Comparison of ENCODE assay signal across 24 cellular contexts in genomic region chr7:147805996-147806576, GRCh38.
A peak's percentile ranks its signal among the peaks of the same experiment; 100 is the strongest.
DNase-seq lines count a peak whose midpoint lies in the region; ATAC-seq, FAIRE-seq and TF ChIP-seq lines count a peak whose summit lies in the region.
"Had no signal": no experiment of that assay in that cellular context is flagged by ENCODE, and none has a peak within 500 bp of the region (broad histone marks: within the 10 kb centered on the region; RNA-seq: fewer than 3 reads in every experiment).

No MANE protein-coding gene starts in this region.

- H2AK5ac ChIP-seq in IMR-90 (ENCODE audit: low read depth, low read length) (no peak overlapping the region), H1 (ENCODE audit: low read depth, low read length) (no peak overlapping the region)

- no peak overlapping the region for H3K27ac ChIP-seq in IMR-90 (ENCODE audit: insufficient read depth, low read length)
- no peak overlapping the region for H3K27ac ChIP-seq in H1 (ENCODE audit: low read depth, low read length)
- no peak overlapping the region for H3K27ac ChIP-seq in effector memory CD4-positive, alpha-beta T cell (ENCODE audit: insufficient read depth, low read length, poor library complexity, severe bottlenecking)
- no peak overlapping the region for H3K27ac ChIP-seq in naive thymus-derived CD4-positive, alpha-beta T cell (ENCODE audit: low read depth, low read length)
- H3K27ac ChIP-seq: BLaER1, GM23248 had no signal

- H3K56ac ChIP-seq in IMR-90 (ENCODE audit: extremely low read depth, insufficient read depth, low read length): no peak overlapping the region
- no peak overlapping the region for H3K56ac ChIP-seq in H1 (replicated peaks; ENCODE audit: insufficient read length, low read depth, low read length)

- CTCF ChIA-PET in IMR-90 (lab: Yijun Ruan, JAX): no interaction called here
- CTCF ChIA-PET in H1 (lab: Charles Lee; ENCODE audit: partially characterized antibody): interaction anchor here (0.7 to 1.4 kb wide), 5 partner anchors 10 to 30 kb away, joined by 3 to 6 read pairs (median 4); no protein-coding TSS in a partner anchor
- CTCF ChIA-PET in naive thymus-derived CD4-positive, alpha-beta T cell (lab: Charles Lee): no interaction called here

- no peak overlapping the region for H2AFZ ChIP-seq in IMR-90 (replicated peaks; ENCODE audit: low read length, poor library complexity)
- H2AFZ ChIP-seq in H1 (ENCODE audit: low read length): no peak overlapping the region
- H2AFZ ChIP-seq: GM23248 had no signal

- in situ Hi-C loops in IMR-90 (cut with MboI; ENCODE audit: low sequenced_read_pairs): no loop called here

- H2BK15ac ChIP-seq in IMR-90 (ENCODE audit: low read depth, low read length): no peak overlapping the region
- no peak overlapping the region for H2BK15ac ChIP-seq in H1 (ENCODE audit: low read length)

- H4K20me1 ChIP-seq in IMR-90 (ENCODE audit: insufficient read depth, low read length) (no peaks in the 10 kb centered on the region), H1 (replicated peaks in 1 of 2; ENCODE audit: control insufficient read depth in 1 of 2, insufficient read depth in 2 of 2, low read length in 2 of 2) (no peaks in the 10 kb centered on the region)
- H4K20me1 ChIP-seq: BLaER1 had no signal

- H2BK120ac ChIP-seq in IMR-90 (ENCODE audit: low read depth, low read length): no peak overlapping the region
- no peak overlapping the region for H2BK120ac ChIP-seq in H1 (replicated peaks; ENCODE audit: low read depth, low read length)

- H3K27me3 ChIP-seq in BE2C (no peaks in the 10 kb centered on the region), IMR-90 (ENCODE audit: control insufficient read depth, insufficient read depth, low read length) (no peaks in the 10 kb centered on the region), H1 (replicated peaks in 1 of 4; ENCODE audit: control insufficient read depth in 3 of 4, extremely low read depth in 1 of 4, insufficient read depth in 3 of 4, low read length in 3 of 4) (no peaks in the 10 kb centered on the region)
- no peaks in the 10 kb centered on the region for H3K27me3 ChIP-seq in effector memory CD4-positive, alpha-beta T cell (replicated peaks; ENCODE audit: control insufficient read depth, insufficient read depth, low read length, poor library complexity, severe bottlenecking)
- H3K27me3 ChIP-seq in naive thymus-derived CD4-positive, alpha-beta T cell (ENCODE audit: control insufficient read depth in 2 of 2, insufficient read depth in 2 of 2, low read length in 2 of 2): no peaks in the 10 kb centered on the region
- H3K27me3 ChIP-seq: BLaER1 had no signal

- H3K4ac ChIP-seq in IMR-90 (ENCODE audit: low read depth, low read length) (no peak overlapping the region), H1 (replicated peaks; ENCODE audit: insufficient read length, low read depth, low read length) (no peak overlapping the region)

- H3K9me3 Mint-ChIP-seq in mesothelial cell of epicardium: peaks cover 16% of the 10 kb centered on the region
- peaks cover 0 to 19% (median 5%) of the 10 kb centered on the region in 11 donors for H3K9me3 Mint-ChIP-seq in naive thymus-derived CD4-positive, alpha-beta T cell

- no peak overlapping the region for H4K5ac ChIP-seq in IMR-90 (ENCODE audit: low read depth, low read length)
- no peak overlapping the region for H4K5ac ChIP-seq in H1 (ENCODE audit: insufficient read length, low read depth, low read length)

- POLR2A ChIA-PET in IMR-90 (lab: Charles Lee; ENCODE audit: unreplicated experiment): no interaction called here
- POLR2A ChIA-PET in H1 (lab: Charles Lee; ENCODE audit: partially characterized antibody): no interaction called here
- POLR2A ChIA-PET in naive thymus-derived CD4-positive, alpha-beta T cell (lab: Charles Lee): no interaction called here

- H3K27me3 Mint-ChIP-seq in mesothelial cell of epicardium (ENCODE audit: low read depth): no peaks in the 10 kb centered on the region
- no peaks in the 10 kb centered on the region for H3K27me3 Mint-ChIP-seq in naive thymus-derived CD4-positive, alpha-beta T cell
- H3K27me3 Mint-ChIP-seq: CD4-positive, alpha-beta memory T cell had no signal

- H3K4me2 ChIP-seq in IMR-90 (ENCODE audit: low read depth, low read length): no peak overlapping the region
- no peak overlapping the region for H3K4me2 ChIP-seq in H1 (ENCODE audit: insufficient read depth in 1 of 2, low read depth in 2 of 2, low read length in 2 of 2)
- H3K4me2 ChIP-seq: BLaER1 had no signal

- intact Hi-C loops in IMR-90 (cut with micrococcal nuclease): no loop called here
- intact Hi-C loops in naive thymus-derived CD4-positive, alpha-beta T cell (cut with micrococcal nuclease): no loop called here

- no peak for TF ChIP-seq POLR2A in IMR-90 (IDR thresholded peaks at IDR 0.05; ENCODE audit: low read depth, low read length)
- no peak for TF ChIP-seq POLR2A in H1 (IDR thresholded peaks at IDR 0.05; ENCODE audit: control extremely low read depth in 1 of 2, low read depth in 2 of 2, low read length in 2 of 2)
- no peak for TF ChIP-seq POLR2A in GM12892 (IDR thresholded peaks at IDR 0.05; ENCODE audit: low read depth, low read length)

- no peaks in the 10 kb centered on the region for H3K9me1 ChIP-seq in IMR-90 (ENCODE audit: insufficient read depth, low read length)

- H3K18ac ChIP-seq in IMR-90 (ENCODE audit: low read depth, low read length) (no peak overlapping the region), H1 (ENCODE audit: extremely low read depth, low read length) (no peak overlapping the region)

- H3K36me3 ChIP-seq in BE2C (no peaks in the 10 kb centered on the region), IMR-90 (ENCODE audit: control insufficient read depth, insufficient read depth, low read length) (no peaks in the 10 kb centered on the region), H1 (ENCODE audit: control insufficient read depth in 2 of 4, insufficient read depth in 4 of 4, low read length in 3 of 4) (no peaks in the 10 kb centered on the region; a peak in 1 of 8 replicates)
- no peaks in the 10 kb centered on the region for H3K36me3 ChIP-seq in effector memory CD4-positive, alpha-beta T cell (ENCODE audit: control insufficient read depth, insufficient read depth, low read length)
- no peaks in the 10 kb centered on the region for H3K36me3 ChIP-seq in naive thymus-derived CD4-positive, alpha-beta T cell (ENCODE audit: control insufficient read depth in 2 of 3, insufficient read depth in 3 of 3, low read length in 3 of 3)
- H3K36me3 ChIP-seq: BLaER1 had no signal

- TF ChIP-seq CTCF in BE2C (IDR thresholded peaks at IDR 0.05; ENCODE audit: low read depth, low read length) (peak; percentile 31; the same call in 1 of the 2 replicates), IMR-90 (conservative IDR thresholded peaks at IDR 0.05; ENCODE audit: low read depth, low read length) (no peak), H1 (IDR thresholded peaks at IDR 0.05; ENCODE audit: control extremely low read depth in 1 of 3, insufficient read depth in 1 of 3, low read depth in 1 of 3, low read length in 3 of 3) (peak in 1 of 3 experiments; percentile 3; a peak in 1 of 4 replicates), mesothelial cell of epicardium (IDR thresholded peaks at IDR 0.05; ENCODE audit: unreplicated experiment) (peak; percentile 24)

- no peak overlapping the region for H3K4me3 ChIP-seq in BE2C (ENCODE audit: low read depth, low read length)
- H3K4me3 ChIP-seq in IMR-90 (ENCODE audit: insufficient read depth, low read depth, low read length): no peak overlapping the region
- no peak overlapping the region for H3K4me3 ChIP-seq in H1 (ENCODE audit: extremely low read depth in 1 of 4, insufficient read depth in 2 of 4, low read depth in 3 of 4, low read length in 4 of 4)
- no peak overlapping the region for H3K4me3 ChIP-seq in effector memory CD4-positive, alpha-beta T cell (ENCODE audit: insufficient read depth, low read depth, low read length, poor library complexity, severe bottlenecking)
- H3K4me3 ChIP-seq in naive thymus-derived CD4-positive, alpha-beta T cell (ENCODE audit: low read length): no peak overlapping the region
- H3K4me3 ChIP-seq: BLaER1, GM23248 had no signal

- H3K14ac ChIP-seq in IMR-90 (replicated peaks; ENCODE audit: low read depth, low read length) (no peak overlapping the region), H1 (ENCODE audit: insufficient read length) (no peak overlapping the region)

- H3K79me1 ChIP-seq in IMR-90 (ENCODE audit: low read depth in 1 of 2, low read length in 2 of 2) (no peaks in the 10 kb centered on the region), H1 (ENCODE audit: low read depth, low read length) (no peaks in the 10 kb centered on the region)

- no peak overlapping the region for H3K4me3 Mint-ChIP-seq in mesothelial cell of epicardium
- H3K4me3 Mint-ChIP-seq in naive thymus-derived CD4-positive, alpha-beta T cell: no peak overlapping the region

- FAIRE-seq in H1 (lab: Jason Lieb, UNC): no peak
- no peak for FAIRE-seq in GM12892 (lab: Jason Lieb, UNC)
- FAIRE-seq: GM12891 had no signal

- no peaks in the 10 kb centered on the region for H3K79me2 ChIP-seq in H1 (ENCODE audit: control insufficient read depth in 1 of 2, insufficient read depth in 2 of 2, low read length in 2 of 2)

- dilution Hi-C loops in IMR-90 (cut with HindIII; ENCODE audit: low sequenced_read_pairs, unreplicated experiment): no loop called here

- H3K23me2 ChIP-seq in H1 (ENCODE audit: low read depth, low read length): no peaks in the 10 kb centered on the region

- peaks cover 24% of the 10 kb centered on the region for H3K4me1 Mint-ChIP-seq in mesothelial cell of epicardium
- H3K4me1 Mint-ChIP-seq in naive thymus-derived CD4-positive, alpha-beta T cell: no peaks in the 10 kb centered on the region
- H3K4me1 Mint-ChIP-seq: CD4-positive, alpha-beta memory T cell had no signal

- no peak overlapping the region for H3K27ac Mint-ChIP-seq in mesothelial cell of epicardium
- H3K27ac Mint-ChIP-seq in naive thymus-derived CD4-positive, alpha-beta T cell: no peak overlapping the region
- H3K27ac Mint-ChIP-seq: CD4-positive, alpha-beta memory T cell had no signal

- H4K8ac ChIP-seq in IMR-90 (ENCODE audit: low read depth in 2 of 2, low read length in 2 of 2) (no peak overlapping the region), H1 (ENCODE audit: extremely low read depth, insufficient read depth, low read length) (no peak overlapping the region)

- DNase-seq in BE2C: no peak
- DNase-seq in IMR-90: no peak
- no peak for DNase-seq in H1 (ENCODE audit: low read depth in 1 of 2, low spot score in 2 of 2)
- no peak for DNase-seq in mesothelial cell of epicardium (ENCODE audit: low spot score in 2 of 2, unreplicated experiment in 2 of 2)
- DNase-seq in GM12892 (ENCODE audit: insufficient read length): no peak
- DNase-seq in effector memory CD4-positive, alpha-beta T cell: no peak
- no peak for DNase-seq in HUDEP-2 (lab: John Stamatoyannopoulos, UW; ENCODE audit: unreplicated experiment in 76 of 76)
- DNase-seq in naive thymus-derived CD4-positive, alpha-beta T cell: no peak
- DNase-seq: Caco-2; CD4-positive, alpha-beta memory T cell; DMS153; GM23248; HCEC 1CT; NCI-H1092 treated with DMSO at 0.1 percent for 48 hours; NCI-H1436 treated with DMSO at 0.1 percent for 48 hours; NCI-H1930; NCI-H226; NCI-H524; NCI-H774; NK-92 treated with Interleukin-12 subunit alpha and Interleukin-12 subunit beta, amount 100 ng/mL, for 24 hours; SIG-M5 had no signal

- H3K36me3 Mint-ChIP-seq in mesothelial cell of epicardium: peaks cover 2% of the 10 kb centered on the region
- H3K36me3 Mint-ChIP-seq in naive thymus-derived CD4-positive, alpha-beta T cell: no peaks in the 10 kb centered on the region
- H3K36me3 Mint-ChIP-seq: CD4-positive, alpha-beta memory T cell had no signal

- no peak for TF ChIP-seq EP300 in H1 (IDR thresholded peaks at IDR 0.05; ENCODE audit: borderline replicate concordance in 1 of 2, low read depth in 2 of 2, low read length in 2 of 2)

- H2BK12ac ChIP-seq in H1 (ENCODE audit: low read depth, low read length): no peak overlapping the region

- H3K9ac ChIP-seq in IMR-90 (ENCODE audit: low read depth, low read length): no peak overlapping the region
- no peak overlapping the region for H3K9ac ChIP-seq in H1 (replicated peaks in 1 of 4; ENCODE audit: extremely low read depth in 1 of 4, low read depth in 3 of 4, low read length in 3 of 4)
- H3K9ac ChIP-seq: BLaER1, GM23248 had no signal

- H2AK9ac ChIP-seq in IMR-90 (replicated peaks; ENCODE audit: low read depth, low read length, poor library complexity): no peak overlapping the region

- TF ChIP-seq RAD21 in IMR-90 (IDR thresholded peaks at IDR 0.05; ENCODE audit: low read length) (no peak), H1 (IDR thresholded peaks at IDR 0.05 in 1 of 2, conservative IDR thresholded peaks at IDR 0.05 in 1 of 2; ENCODE audit: low read depth in 2 of 2, low read length in 2 of 2) (peak in 1 of 2 experiments; percentile 13; a peak in 1 of 4 replicates)

- no peak for ATAC-seq in IMR-90 (ENCODE audit: low read depth)
- no peak for ATAC-seq in naive thymus-derived CD4-positive, alpha-beta T cell
- ATAC-seq: Panc1 had no signal

- no TSS peak for BruUV-seq in IMR-90 (replicated peaks; lab: Mats Ljungman, UMichigan)

- H2BK5ac ChIP-seq in IMR-90 (ENCODE audit: low read depth, low read length, poor library complexity, severe bottlenecking): no peak overlapping the region
- no peak overlapping the region for H2BK5ac ChIP-seq in H1 (ENCODE audit: low read depth, low read length)

- H4K91ac ChIP-seq in IMR-90 (ENCODE audit: insufficient read depth, low read depth, low read length): no peak overlapping the region
- H4K91ac ChIP-seq in H1 (replicated peaks; ENCODE audit: insufficient read length, low read length): no peak overlapping the region

- H3K4me1 ChIP-seq in BE2C (peaks cover 12% of the 10 kb centered on the region), IMR-90 (ENCODE audit: control insufficient read depth, insufficient read depth, low read length) (no peaks in the 10 kb centered on the region), H1 (replicated peaks in 1 of 4; ENCODE audit: control insufficient read depth in 3 of 4, insufficient read depth in 4 of 4, low read length in 3 of 4) (no peaks in the 10 kb centered on the region)
- no peaks in the 10 kb centered on the region for H3K4me1 ChIP-seq in effector memory CD4-positive, alpha-beta T cell (ENCODE audit: control insufficient read depth, insufficient read depth, low read length, poor library complexity, severe bottlenecking)
- H3K4me1 ChIP-seq in naive thymus-derived CD4-positive, alpha-beta T cell (ENCODE audit: control insufficient read depth in 2 of 2, insufficient read depth in 2 of 2, low read length in 2 of 2): no peaks in the 10 kb centered on the region
- H3K4me1 ChIP-seq: BLaER1, Caco-2 had no signal

- H3K23ac ChIP-seq in IMR-90 (ENCODE audit: low read depth, low read length) (no peak overlapping the region), H1 (ENCODE audit: insufficient read length) (no peak overlapping the region)

- H3K9me3 ChIP-seq in BE2C: peaks cover 5% of the 10 kb centered on the region; the same call in 1 of the 2 replicates
- H3K9me3 ChIP-seq in IMR-90 (ENCODE audit: control insufficient read depth, insufficient read depth, low read length): peaks cover 8% of the 10 kb centered on the region; the same call in 1 of the 2 replicates
- H3K9me3 ChIP-seq in H1 (ENCODE audit: insufficient read depth in 2 of 2, low read depth in 1 of 2, low read length in 1 of 2): no peaks in the 10 kb centered on the region
- H3K9me3 ChIP-seq in effector memory CD4-positive, alpha-beta T cell (ENCODE audit: control insufficient read depth, low read length): no peaks in the 10 kb centered on the region
- no peaks in the 10 kb centered on the region for H3K9me3 ChIP-seq in naive thymus-derived CD4-positive, alpha-beta T cell (ENCODE audit: control insufficient read depth in 2 of 3, low read length in 3 of 3)
- H3K9me3 ChIP-seq: BLaER1, Caco-2 had no signal

- H2BK20ac ChIP-seq in IMR-90 (ENCODE audit: low read depth, low read length): no peak overlapping the region
- H2BK20ac ChIP-seq in H1 (ENCODE audit: low read length): no peak overlapping the region
